11 cellular contexts compared by ENCODE assay signal in the genomic region with DNA sequence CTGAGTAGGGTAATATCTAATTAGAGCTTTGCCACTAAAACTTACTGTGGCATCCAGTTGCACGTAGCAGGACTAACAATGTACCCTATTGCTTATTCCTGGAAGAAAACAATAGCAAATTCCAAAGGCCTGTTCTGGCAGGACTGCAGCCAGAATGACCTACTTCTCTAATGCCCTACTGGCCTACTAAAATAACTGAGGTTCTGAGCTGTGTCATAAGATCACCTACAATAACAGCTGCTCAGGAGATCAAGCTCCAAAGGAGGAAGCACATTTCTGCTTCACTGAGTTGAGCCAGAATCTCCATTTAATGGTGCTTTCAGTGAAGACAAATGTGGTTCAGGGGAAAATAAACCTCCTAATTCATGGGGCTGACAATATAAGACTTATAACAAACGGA. TPM values are rescaled to one million over a fixed set of nuclear protein-coding genes. Genes with fewer than 3 reads are reported as not detected.
A peak's percentile ranks its signal among the peaks of the same experiment; 100 is the strongest.
DNase-seq lines count a peak whose midpoint lies in the region.
"Had no signal": no experiment of that assay in that cellular context is flagged by ENCODE, and none has a peak within 500 bp of the region (broad histone marks: within the 10 kb centered on the region; RNA-seq: fewer than 3 reads in every experiment).

No MANE protein-coding gene starts in this region.

- peaks cover 9 to 44% (median 11%) of the 10 kb centered on the region in 10 experiments; a peak in 18 of 20 replicates for H3K4me1 ChIP-seq in BLaER1 treated with 17β-estradiol and CSF1 and Interleukin-3, amounts not matched to agents 10 nM and 100 nM

- no peaks in the 10 kb centered on the region for H4K20me1 ChIP-seq in BLaER1 treated with 17β-estradiol and CSF1 and Interleukin-3, amounts not matched to agents 10 nM and 100 nM

- no peaks in the 10 kb centered on the region for H3K36me3 ChIP-seq in BLaER1 treated with 17β-estradiol and CSF1 and Interleukin-3, amounts not matched to agents 10 nM and 100 nM
- H3K36me3 ChIP-seq: spleen had no signal

- no peak overlapping the region for H3K9ac ChIP-seq in BLaER1 treated with 17β-estradiol and CSF1 and Interleukin-3, amounts not matched to agents 10 nM and 100 nM

- peak overlapping the region; percentile 3 to 57 (median 38); a peak in 17 of 22 replicates for H3K4me2 ChIP-seq in BLaER1 treated with 17β-estradiol and CSF1 and Interleukin-3, amounts not matched to agents 10 nM and 100 nM

- H3K4me3 ChIP-seq in BLaER1 treated with 17β-estradiol and CSF1 and Interleukin-3, amounts not matched to agents 10 nM and 100 nM = no peak overlapping the region
- H3K4me3 ChIP-seq: spleen had no signal

- H3K27me3 ChIP-seq in BLaER1 treated with 17β-estradiol and CSF1 and Interleukin-3, amounts not matched to agents 10 nM and 100 nM = no peaks in the 10 kb centered on the region
- H3K27me3 ChIP-seq: spleen had no signal

- no peaks in the 10 kb centered on the region for H3K9me3 ChIP-seq in BLaER1 treated with 17β-estradiol and CSF1 and Interleukin-3, amounts not matched to agents 10 nM and 100 nM (replicated peaks in 1 of 11)
- H3K9me3 ChIP-seq: spleen had no signal

- peak overlapping the region in 1 of 11 experiments; percentile 27; a peak in 1 of 22 replicates for H3K27ac ChIP-seq in BLaER1 treated with 17β-estradiol and CSF1 and Interleukin-3, amounts not matched to agents 10 nM and 100 nM
- H3K27ac ChIP-seq: spleen had no signal

- DNase-seq in NCI-H82 (lab: John Stamatoyannopoulos, UW) (peak; percentile 16), cerebellar cortex (ENCODE audit: low spot score) (peak; percentile 5), mucosa of gallbladder (ENCODE audit: low spot score) (peak; percentile 42), NCI-H1048 (lab: John Stamatoyannopoulos, UW) (no peak), NCI-H187 treated with DMSO at 0.1 percent for 48 hours (lab: John Stamatoyannopoulos, UW) (no peak), NCI-H2171 treated with DMSO at 0.1 percent for 48 hours (lab: John Stamatoyannopoulos, UW) (no peak), activated gamma-delta T cell treated with Interleukin-2 at 50 U/mL for 16 hours (no peak)
- DNase-seq: C1 segment of cervical spinal cord, NCI-H446 treated with DMSO at 0.1 percent for 48 hours, spleen had no signal

RNA-seq across cellular contexts. Expression of gene CXCL8, which starts 42.2 kb away (rescaled TPM):
- total RNA-seq in mucosa of gallbladder = 0.92 TPM

Comparison
In these comparisons a context has a peak if more than half of its experiments do, and no peak if none do; other contexts are left out.
1. DNase-seq: peak in NCI-H82 (single experiment), cerebellar cortex (single experiment) and mucosa of gallbladder (single experiment); none in NCI-H1048 (single experiment), NCI-H187 treated with DMSO at 0.1 percent for 48 hours (single experiment), NCI-H2171 treated with DMSO at 0.1 percent for 48 hours (single experiment) and activated gamma-delta T cell treated with Interleukin-2 at 50 U/mL for 16 hours (single experiment).